22 cellular contexts compared by ENCODE assay signal in the genomic region with DNA sequence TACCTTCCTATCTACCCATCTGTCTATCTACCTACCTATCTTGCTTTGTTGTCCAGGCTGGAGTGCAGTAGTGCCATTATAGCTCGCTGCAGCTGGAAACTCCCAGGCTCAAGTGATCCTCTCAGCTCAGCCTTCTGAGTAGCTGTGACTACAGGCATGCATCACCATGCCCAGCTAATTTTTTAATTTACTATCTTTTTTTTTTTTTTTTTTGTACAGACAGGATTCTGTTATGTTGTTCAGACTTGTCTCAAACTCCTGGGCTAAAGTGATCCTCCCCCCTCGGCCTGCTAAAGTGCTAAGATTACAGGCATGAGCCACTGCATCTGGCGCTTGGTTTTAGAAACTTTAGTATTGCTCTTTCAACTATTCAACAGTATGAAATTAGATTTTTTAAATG.
"Had no signal": no experiment of that assay in that cellular context is flagged by ENCODE, and none has a peak within 500 bp of the region (broad histone marks: within the 10 kb centered on the region; RNA-seq: fewer than 3 reads in every experiment).

No MANE protein-coding gene starts in this region.

- FAIRE-seq: endometrium had no signal

- H3K9me3 ChIP-seq: neutrophil, psoas muscle, right lobe of liver, thoracic aorta had no signal

- H3K4me3 ChIP-seq: hepatocyte, mucosa of descending colon, psoas muscle, right lobe of liver, spleen, thoracic aorta, transverse colon had no signal

- H3K79me2 ChIP-seq: hepatocyte had no signal

- H3K27me3 ChIP-seq: hepatocyte, neutrophil, right lobe of liver, spleen, transverse colon had no signal

- H3K27ac ChIP-seq: hepatocyte, neutrophil, psoas muscle, right lobe of liver, spleen, thoracic aorta, transverse colon had no signal

- ATAC-seq: left lobe of liver; mucosa of descending colon; naive thymus-derived CD8-positive, alpha-beta T cell; psoas muscle; right lobe of liver; stimulated activated naive B cell treated with anti-CD40 and anti-IgM and Interleukin-4, amounts not matched to agents 10 μg/mL and 1 μg/mL and 100 μg/mL, for 72 hours; stimulated activated naive CD8-positive, alpha-beta T cell treated with anti-CD3 and anti-CD28 coated beads, Interleukin-15, amount 100 ng/mL, for 72 hours had no signal

- H3K4me2 ChIP-seq: hepatocyte had no signal

- H2AFZ ChIP-seq: hepatocyte had no signal

- DNase-seq: effector memory CD4-positive, alpha-beta T cell; foreskin melanocyte; head of caudate nucleus; kidney glomerular epithelial cell; mucosa of descending colon; naive thymus-derived CD8-positive, alpha-beta T cell; psoas muscle; retina; right lobe of liver; spleen; stimulated activated CD4-positive, alpha-beta T cell treated with anti-CD3 and anti-CD28 coated beads, Interleukin-15, amount 100 ng/mL, for 24 hours; stimulated activated CD4-positive, alpha-beta T cell treated with anti-CD3 and anti-CD28 coated beads, Interleukin-1b, Interleukin-23, amount 100 ng/mL, for 48 hours; stimulated activated CD4-positive, alpha-beta T cell treated with anti-CD3 and anti-CD28 coated beads, Interleukin-4, amount 100 ng/mL, for 24 hours; stimulated activated naive B cell treated with anti-CD40 and anti-IgM and Interleukin-4, amounts not matched to agents 10 μg/mL and 1 μg/mL and 100 μg/mL, for 72 hours; stimulated activated naive CD8-positive, alpha-beta T cell treated with anti-CD3 and anti-CD28 coated beads, Interleukin-15, amount 100 ng/mL, for 72 hours; substantia nigra; transverse colon had no signal

- H3K4me1 ChIP-seq: psoas muscle, right lobe of liver, spleen, transverse colon had no signal

- H3K36me3 ChIP-seq: neutrophil, right lobe of liver, spleen, thoracic aorta, transverse colon had no signal
